ENCODE assay signal across 8 cellular contexts in the genomic region with DNA sequence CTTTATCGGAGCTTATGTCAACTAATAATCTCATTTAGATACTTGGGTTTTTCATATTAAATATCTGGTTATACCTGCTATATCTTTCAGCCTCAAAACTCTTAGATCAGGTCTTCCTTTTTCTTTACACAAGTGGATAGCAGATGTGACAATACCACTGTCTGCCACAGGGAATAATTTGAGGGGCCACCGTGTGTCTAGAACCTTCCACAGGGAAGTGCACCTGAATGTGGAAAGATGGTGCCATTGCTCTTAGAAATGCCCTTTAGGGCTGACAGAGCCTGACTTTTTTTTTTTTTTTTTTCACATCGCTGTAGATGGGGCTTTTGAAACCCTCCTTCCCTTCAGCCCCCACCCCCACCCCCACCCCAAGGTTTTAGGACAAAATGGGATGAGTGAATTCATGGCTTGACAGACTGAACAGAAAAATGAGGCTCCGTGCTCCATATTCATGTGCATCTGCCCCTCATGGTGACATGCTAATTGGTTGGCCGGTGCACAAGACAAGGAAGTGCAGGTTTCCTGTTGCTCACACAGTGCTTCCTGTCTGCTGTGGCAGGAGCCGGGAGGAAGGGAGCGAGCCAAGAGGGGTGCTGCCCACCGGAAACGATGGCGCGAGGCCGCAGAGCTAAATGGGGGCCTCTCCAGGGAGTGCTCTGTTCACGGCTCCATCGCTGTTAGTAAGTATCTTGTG.
DNase-seq lines count a peak whose midpoint lies in the region; ATAC-seq and TF ChIP-seq lines count a peak whose summit lies in the region.

No MANE protein-coding gene starts in this region.

- no TSS peak for BruUV-seq in PC-9 (replicated peaks; lab: Mats Ljungman, UMichigan)

- H2AFZ ChIP-seq in PC-9: no peak overlapping the region

- no peak for TF ChIP-seq CTCF in PC-9 (conservative IDR thresholded peaks at IDR 0.05)

- H3K4me1 ChIP-seq in PC-9 (replicated peaks; ENCODE audit: insufficient read depth): no peaks in the 10 kb centered on the region

- no peaks in the 10 kb centered on the region for H3K79me2 ChIP-seq in PC-9 (ENCODE audit: low read depth)

- no peak overlapping the region for H3K4me3 ChIP-seq in PC-9

- H3F3A ChIP-seq in PC-9 (ENCODE audit: insufficient read depth, low read depth): no peaks in the 10 kb centered on the region

- no peak overlapping the region for H3K4me2 ChIP-seq in PC-9

- no peaks in the 10 kb centered on the region for H3K9me3 ChIP-seq in PC-9 (ENCODE audit: insufficient read depth, low read depth)

- H3K27ac ChIP-seq in PC-9: no peak overlapping the region

- peak; percentile 97 for ATAC-seq in HG03457 (IDR thresholded peaks at IDR 0.05; ENCODE audit: unreplicated experiment)

- H3K36me3 ChIP-seq in PC-9 (ENCODE audit: low read depth): no peaks in the 10 kb centered on the region

- intact Hi-C loops in PC-9 (cut with micrococcal nuclease; ENCODE audit: unreplicated experiment): no loop called here

- H3K9me2 ChIP-seq in PC-9 (ENCODE audit: insufficient read depth): no peaks in the 10 kb centered on the region

- peaks cover 60% of the 10 kb centered on the region for H3K27me3 ChIP-seq in PC-9 (ENCODE audit: insufficient read depth, low read depth)

- CTCF ChIA-PET in PC-9 (lab: Charles Lee) (no interaction called here), HEK293T (lab: Yijun Ruan, JAX) (no interaction called here)

- POLR2A ChIA-PET in PC-9 (lab: Charles Lee; ENCODE audit: unreplicated experiment) (no interaction called here), HEK293T (lab: Yijun Ruan, JAX) (no interaction called here)

- peak; percentile 57 for DNase-seq in NCI-H2029 (lab: John Stamatoyannopoulos, UW)
- no peak for DNase-seq in NCI-H2029 treated with DMSO at 0.1 percent for 48 hours (lab: John Stamatoyannopoulos, UW)
- peak; percentile 43 for DNase-seq in activated CD4-positive, alpha-beta T cell treated with anti-CD3 and anti-CD28 coated beads for 1 hour
- DNase-seq in dermis microvascular lymphatic vessel endothelial cell (ENCODE audit: low read depth in 2 of 2): peak; percentile 92 to 95
- DNase-seq in stimulated activated CD4-positive, alpha-beta T cell treated with anti-CD3 and anti-CD28 coated beads, Interleukin-15, amount 100 ng/mL, for 24 hours: peak; percentile 82
- DNase-seq in PC-9: no peak
- no peak for DNase-seq in HEK293T (ENCODE audit: extremely low spot score)

- H4K20me1 ChIP-seq in PC-9 (ENCODE audit: insufficient read depth): no peaks in the 10 kb centered on the region; the same call in 1 of the 2 replicates

TF ChIP-seq in HEK293T, 16 proteins besides CTCF, POLR2A, EP300 and RAD21:
- TF ChIP-seq SUZ12 (IDR thresholded peaks at IDR 0.05) (no peak), SP1 (IDR thresholded peaks at IDR 0.05) (no peak), HDGF (IDR thresholded peaks at IDR 0.05; ENCODE audit: borderline replicate concordance) (no peak), L3MBTL2 (conservative IDR thresholded peaks at IDR 0.05) (no peak), FOXM1 (IDR thresholded peaks at IDR 0.05; ENCODE audit: borderline replicate concordance) (no peak)

Comparison
In these comparisons a context has a peak if more than half of its experiments do, and no peak if none do; other contexts are left out.
1. DNase-seq: peak in NCI-H2029 (single experiment), activated CD4-positive, alpha-beta T cell treated with anti-CD3 and anti-CD28 coated beads for 1 hour (single experiment), dermis microvascular lymphatic vessel endothelial cell (2 of 2) and stimulated activated CD4-positive, alpha-beta T cell treated with anti-CD3 and anti-CD28 coated beads, Interleukin-15, amount 100 ng/mL, for 24 hours (single experiment); none in NCI-H2029 treated with DMSO at 0.1 percent for 48 hours (single experiment), PC-9 (0 of 2) and HEK293T (single experiment).